Comparison of ENCODE assay signal across 17 cellular contexts in genomic region chr4:187227907-187228699, GRCh38.
A peak's percentile ranks its signal among the peaks of the same experiment; 100 is the strongest.
DNase-seq lines count a peak whose midpoint lies in the region; ATAC-seq and TF ChIP-seq lines count a peak whose summit lies in the region.
"Had no signal": no experiment of that assay in that cellular context is flagged by ENCODE, and none has a peak within 500 bp of the region (broad histone marks: within the 10 kb centered on the region; RNA-seq: fewer than 3 reads in every experiment).

No MANE protein-coding gene starts in this region.

- peak overlapping the region; percentile 52 for H2AFZ ChIP-seq in mammary epithelial cell (ENCODE audit: low read depth, low read length)

- dilution Hi-C loops in mammary epithelial cell (cut with HindIII; ENCODE audit: low sequenced_read_pairs), result no loop called here

- no peaks in the 10 kb centered on the region for H3K36me3 ChIP-seq in mammary epithelial cell (ENCODE audit: insufficient read depth, low read length)
- no peaks in the 10 kb centered on the region for H3K36me3 ChIP-seq in breast epithelium
- H3K36me3 ChIP-seq in esophagus squamous epithelium, result no peaks in the 10 kb centered on the region
- H3K36me3 ChIP-seq: neutrophil had no signal

- 87% methylated on average over 6 of the region's 6 CpGs for WGBS in mammary epithelial cell (ENCODE audit: low coverage, missing lambda C conversion rate)
- WGBS in esophagus squamous epithelium, 2 donors, result 59 to 72% methylated on average over 6 of the region's 6 CpGs

- H3K79me2 ChIP-seq in mammary epithelial cell (ENCODE audit: insufficient read depth, low read length), result no peaks in the 10 kb centered on the region

- TF ChIP-seq POLR2A in breast epithelium (IDR thresholded peaks at IDR 0.05) (no peak), esophagus squamous epithelium (IDR thresholded peaks at IDR 0.05) (no peak)

- no peak overlapping the region for H3K27ac ChIP-seq in mammary epithelial cell (ENCODE audit: insufficient read depth, low read depth, low read length)
- H3K27ac ChIP-seq in breast epithelium, result no peak overlapping the region
- peak overlapping the region in 1 of 4 donors; percentile 5 for H3K27ac ChIP-seq in esophagus squamous epithelium
- H3K27ac ChIP-seq: HL-60, neutrophil had no signal

- in situ Hi-C loops in mammary epithelial cell (cut with MboI; ENCODE audit: low sequenced_read_pairs in 2 of 2), result no loop called here

- BruUV-seq in mammary epithelial cell (replicated peaks; lab: Mats Ljungman, UMichigan), result no TSS peak

- H3K27me3 ChIP-seq in mammary epithelial cell (ENCODE audit: insufficient read depth, low read length) (no peaks in the 10 kb centered on the region), breast epithelium (no peaks in the 10 kb centered on the region), esophagus squamous epithelium (no peaks in the 10 kb centered on the region)
- H3K27me3 ChIP-seq: neutrophil had no signal

- CTCF ChIA-PET in mammary epithelial cell (lab: Charles Lee; ENCODE audit: low non-redundant PET), result no interaction called here

- no peaks in the 10 kb centered on the region for H3K9me3 ChIP-seq in mammary epithelial cell (replicated peaks; ENCODE audit: insufficient read depth, low read length)
- H3K9me3 ChIP-seq in breast epithelium, result no peaks in the 10 kb centered on the region
- no peaks in the 10 kb centered on the region for H3K9me3 ChIP-seq in esophagus squamous epithelium

- no peak overlapping the region for H3K9ac ChIP-seq in mammary epithelial cell (ENCODE audit: insufficient read depth, low read length)

- H3K4me1 ChIP-seq in mammary epithelial cell (ENCODE audit: insufficient read depth, low read length) (peaks cover 8% of the 10 kb centered on the region), breast epithelium (no peaks in the 10 kb centered on the region), esophagus squamous epithelium (peaks cover 0 to 12% (median 0%) of the 10 kb centered on the region in 3 donors)

- H3K4me2 ChIP-seq in mammary epithelial cell (ENCODE audit: insufficient read depth, low read depth, low read length), result no peak overlapping the region

- intact Hi-C loops in mammary epithelial cell (cut with micrococcal nuclease), result no loop called here
- intact Hi-C loops in breast epithelium (cut with DNase I; ENCODE audit: low total_unique reads), result no loop called here
- intact Hi-C loops in esophagus squamous epithelium (cut with DNase I), result no loop called here

- no peaks in the 10 kb centered on the region for H4K20me1 ChIP-seq in mammary epithelial cell (ENCODE audit: insufficient read depth, low read length)

- TF ChIP-seq CTCF in mammary epithelial cell (conservative IDR thresholded peaks at IDR 0.05 in 1 of 2, IDR thresholded peaks at IDR 0.05 in 1 of 2; ENCODE audit: extremely low read depth in 1 of 2, insufficient read depth in 1 of 2, low read depth in 1 of 2, low read length in 2 of 2) (no peak), breast epithelium (IDR thresholded peaks at IDR 0.05) (no peak), epithelial cell of esophagus (IDR thresholded peaks at IDR 0.05; ENCODE audit: insufficient read depth, low read depth, low read length, missing control alignments) (no peak), esophagus squamous epithelium (IDR thresholded peaks at IDR 0.05) (no peak)

- H3K4me3 ChIP-seq in mammary epithelial cell (replicated peaks in 1 of 3; ENCODE audit: insufficient read depth in 1 of 3, low read depth in 2 of 3, low read length in 3 of 3), result no peak overlapping the region
- no peak overlapping the region for H3K4me3 ChIP-seq in breast epithelium
- H3K4me3 ChIP-seq in epithelial cell of esophagus (ENCODE audit: low read length), result no peak overlapping the region
- no peak overlapping the region for H3K4me3 ChIP-seq in esophagus squamous epithelium

- ATAC-seq in GM19023 (IDR thresholded peaks at IDR 0.05; ENCODE audit: unreplicated experiment), result no peak
- ATAC-seq: left ventricle myocardium superior, T-helper 17 cell had no signal

- DNase-seq in mammary epithelial cell, result peak; percentile 53
- DNase-seq in breast epithelium (ENCODE audit: low spot score in 2 of 2), result no peak
- peak; percentile 91 for DNase-seq in epithelial cell of esophagus (ENCODE audit: low read depth)
- DNase-seq in myocyte (ENCODE audit: low read depth), result peak; percentile 43
- DNase-seq in stimulated activated CD4-positive, alpha-beta T cell treated with anti-CD3 and anti-CD28 coated beads, Interleukin-2, amount 100 ng/mL, for 24 hours, result no peak
- DNase-seq in esophagus squamous epithelium (lab: John Stamatoyannopoulos, UW), result no peak
- DNase-seq in GM03348 (ENCODE audit: low spot score), result no peak
- DNase-seq: activated CD4-positive, alpha-beta memory T cell treated with anti-CD3 and anti-CD28 coated beads for 36 hours; cerebellar nuclear complex; effector CD4-positive, alpha-beta T cell; GDM1; left ventricle myocardium superior; NCI-H82; T-helper 17 cell had no signal

Comparison
In these comparisons a context has a peak if more than half of its experiments do, and no peak if none do; other contexts are left out.
1. DNase-seq: peak in mammary epithelial cell (single experiment), epithelial cell of esophagus (single experiment) and myocyte (single experiment); none in breast epithelium (0 of 2), stimulated activated CD4-positive, alpha-beta T cell treated with anti-CD3 and anti-CD28 coated beads, Interleukin-2, amount 100 ng/mL, for 24 hours (0 of 2), esophagus squamous epithelium (single experiment) and GM03348 (single experiment).